ENCODE assay signal across 8 cellular contexts in the genomic region with DNA sequence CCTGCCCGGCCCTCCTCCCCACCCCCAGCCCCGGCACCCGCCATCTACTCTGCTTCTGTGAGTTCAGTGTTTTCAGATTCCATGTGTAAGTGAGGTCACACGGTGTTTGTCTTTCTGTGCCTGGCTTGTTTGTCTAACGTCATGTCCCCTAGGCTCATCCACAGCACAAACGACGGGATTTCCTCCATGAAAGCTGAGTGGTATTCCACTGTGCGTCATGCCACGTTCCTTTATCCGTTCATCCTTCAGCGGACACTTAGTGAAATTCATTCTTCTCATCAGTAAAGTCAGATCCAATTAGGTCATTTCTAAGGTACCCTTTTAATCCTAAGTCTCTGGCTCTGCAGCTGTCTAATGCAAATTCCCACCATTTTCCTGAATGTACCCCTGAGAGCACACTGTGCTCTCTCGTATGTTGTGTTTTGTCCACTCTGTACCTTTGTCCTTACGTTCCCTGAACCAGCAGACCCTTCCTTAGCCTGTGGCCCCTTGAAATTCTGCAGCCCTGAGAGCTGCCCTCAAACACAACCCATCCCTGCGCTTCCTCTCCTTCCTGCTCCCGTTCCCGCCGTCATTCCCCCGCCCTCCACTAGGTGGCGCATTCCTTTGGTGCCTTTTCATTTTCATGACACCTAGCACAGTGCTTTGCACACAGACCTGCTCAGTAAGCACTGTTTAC. TPM values are rescaled to one million over a fixed set of nuclear protein-coding genes. Genes with fewer than 3 reads are reported as not detected.
DNase-seq lines count a peak whose midpoint lies in the region; ATAC-seq, FAIRE-seq and TF ChIP-seq lines count a peak whose summit lies in the region.

No MANE protein-coding gene starts in this region.

- peak; percentile 45 for ATAC-seq in GM18498 (IDR thresholded peaks at IDR 0.05; ENCODE audit: unreplicated experiment)
- ATAC-seq in GM18858 (IDR thresholded peaks at IDR 0.05; ENCODE audit: unreplicated experiment): no peak

- H2AFZ ChIP-seq in MM.1S (ENCODE audit: low read length) (no peak overlapping the region), keratinocyte (ENCODE audit: control insufficient read depth, low read length) (no peak overlapping the region)

- H3F3A ChIP-seq in MM.1S (ENCODE audit: insufficient read depth, low read length): peaks cover 18% of the 10 kb centered on the region; the same call in 1 of the 2 replicates

- no peaks in the 10 kb centered on the region for H3K9me2 ChIP-seq in MM.1S (replicated peaks; ENCODE audit: insufficient read depth, low read length)

- H3K36me3 ChIP-seq in MM.1S (replicated peaks; ENCODE audit: insufficient read depth, low read length) (no peaks in the 10 kb centered on the region), brain microvascular endothelial cell (replicated peaks) (peaks cover 44% of the 10 kb centered on the region), keratinocyte (ENCODE audit: control insufficient read depth in 2 of 2, extremely low read depth in 1 of 2, insufficient read depth in 2 of 2, low read length in 2 of 2) (peaks cover 31 to 40% of the 10 kb centered on the region in 2 experiments)

- no peak for FAIRE-seq in keratinocyte (lab: Jason Lieb, UNC)

- H3K27ac ChIP-seq in MM.1S (ENCODE audit: low read length) (no peak overlapping the region), VCaP (no peak overlapping the region), brain microvascular endothelial cell (no peak overlapping the region), keratinocyte (ENCODE audit: control insufficient read depth, insufficient read depth, low read length) (no peak overlapping the region)

- H3K4me1 ChIP-seq in MM.1S (ENCODE audit: low read length) (peaks cover 16% of the 10 kb centered on the region), keratinocyte (ENCODE audit: control insufficient read depth, extremely low read depth, insufficient read depth, low read length) (no peaks in the 10 kb centered on the region)

- in situ Hi-C loops in ACHN (cut with HindIII; ENCODE audit: low pct_ligation_motif_present, low pct_unique_long_range_greater_than_20kb, low sequenced_read_pairs) (no loop called here), brain microvascular endothelial cell (cut with HindIII; ENCODE audit: low pct_ligation_motif_present, low sequenced_read_pairs) (no loop called here)

- H3K27me3 ChIP-seq in MM.1S (replicated peaks; ENCODE audit: insufficient read depth, low read length) (no peaks in the 10 kb centered on the region), brain microvascular endothelial cell (replicated peaks) (no peaks in the 10 kb centered on the region), keratinocyte (ENCODE audit: control insufficient read depth, extremely low read depth, insufficient read depth, low read length) (no peaks in the 10 kb centered on the region)

- no peaks in the 10 kb centered on the region for H3K79me2 ChIP-seq in MM.1S (ENCODE audit: low read length)
- H3K79me2 ChIP-seq in keratinocyte (ENCODE audit: control insufficient read depth, insufficient read depth, low read length): peaks cover 3% of the 10 kb centered on the region

- TF ChIP-seq CTCF in MM.1S (IDR thresholded peaks at IDR 0.05; ENCODE audit: low read length) (peak; percentile 98), VCaP (conservative IDR thresholded peaks at IDR 0.05) (peak; percentile 96), brain microvascular endothelial cell (IDR thresholded peaks at IDR 0.05; ENCODE audit: low read depth, low read length, missing control alignments) (peak; percentile 99), keratinocyte (optimal IDR thresholded peaks at IDR 0.05 in 1 of 3, IDR thresholded peaks at IDR 0.05 in 1 of 3, conservative IDR thresholded peaks at IDR 0.05 in 1 of 3; ENCODE audit: extremely low read depth in 1 of 3, insufficient read depth in 2 of 3, low read length in 3 of 3) (peak; percentile 93 to 100 (median 97))

- no peak overlapping the region for H3K9ac ChIP-seq in MM.1S (ENCODE audit: low read length)
- H3K9ac ChIP-seq in keratinocyte (ENCODE audit: control insufficient read depth, extremely low read depth, insufficient read depth, low read length): no peak overlapping the region

- dilution Hi-C loops in keratinocyte (cut with MboI; ENCODE audit: extremely low pct_ligation_motif_present, low sequenced_read_pairs): no loop called here

- H3K4me2 ChIP-seq in MM.1S (ENCODE audit: low read depth, low read length) (no peak overlapping the region), keratinocyte (ENCODE audit: control insufficient read depth, extremely low read depth, insufficient read depth, low read depth, low read length) (no peak overlapping the region)

- no peaks in the 10 kb centered on the region for H3K9me3 ChIP-seq in MM.1S (replicated peaks; ENCODE audit: insufficient read depth, low read length)
- H3K9me3 ChIP-seq in keratinocyte (ENCODE audit: control insufficient read depth, low read depth, low read length): no peaks in the 10 kb centered on the region

- no peaks in the 10 kb centered on the region for H3K9me1 ChIP-seq in keratinocyte (ENCODE audit: control insufficient read depth, extremely low read depth, insufficient read depth, low read length)

- peak; percentile 60 for DNase-seq in ACHN
- DNase-seq in MM.1S: peak; percentile 59
- DNase-seq in brain microvascular endothelial cell: peak; percentile 49
- DNase-seq in keratinocyte (ENCODE audit: low read depth, low spot score): peak; percentile 33
- peak; percentile 53 to 73 for DNase-seq in stimulated activated CD4-positive, alpha-beta T cell treated with anti-CD3 and anti-CD28 coated beads, Interleukin-4, amount 100 ng/mL, for 4 hours

- H3K4me3 ChIP-seq in MM.1S (ENCODE audit: low read length) (no peak overlapping the region), brain microvascular endothelial cell (ENCODE audit: low read depth, low read length) (no peak overlapping the region), keratinocyte (ENCODE audit: control insufficient read depth in 2 of 3, extremely low read depth in 1 of 3, insufficient read depth in 2 of 3, low read depth in 1 of 3, low read length in 3 of 3) (no peak overlapping the region)

- no peaks in the 10 kb centered on the region for H4K20me1 ChIP-seq in MM.1S (ENCODE audit: insufficient read depth, low read length)
- no peaks in the 10 kb centered on the region for H4K20me1 ChIP-seq in keratinocyte (ENCODE audit: control insufficient read depth, extremely low read depth, insufficient read depth, low read length)

RNA-seq across cellular contexts. Expression of a gene that starts 44.1 kb away (rescaled TPM):
- polyA plus RNA-seq in keratinocyte: 41.4 to 53.6 TPM (median 44.2 TPM) in 3 replicates
- polyA plus RNA-seq in keratinocyte (2011; ENCODE audit: low read depth): 39.9 TPM
- 26.3 and 32.6 TPM in 2 replicates for polyA plus RNA-seq in keratinocyte (2011; cell fraction: cytosol; rRNA removed)
- polyA plus RNA-seq in keratinocyte (2011; cell fraction: nucleus; rRNA removed): 91.2 and 111 TPM in 2 replicates
- 49.9 and 63.4 TPM in 2 replicates for polyA plus RNA-seq in keratinocyte (2012; ENCODE audit: low replicate concordance)
- 67.3 to 144 TPM (median 95.0 TPM) in 3 replicates for polyA minus RNA-seq in keratinocyte
- polyA minus RNA-seq in keratinocyte (2011; cell fraction: cytosol; rRNA and poly(A)+ RNA removed): 48.0 TPM
- polyA minus RNA-seq in keratinocyte (2011; cell fraction: nucleus; rRNA and poly(A)+ RNA removed): 59.8 and 73.9 TPM in 2 replicates

RNA-seq across cellular contexts. Expression of a gene that starts 46.0 kb away (rescaled TPM):
- polyA plus RNA-seq in keratinocyte: 44.3 to 56.2 TPM (median 49.3 TPM) in 3 replicates
- 8.8 TPM for polyA plus RNA-seq in keratinocyte (2011; ENCODE audit: low read depth)
- 41.2 and 55.7 TPM in 2 replicates for polyA plus RNA-seq in keratinocyte (2011; cell fraction: cytosol; rRNA removed)
- 26.0 and 32.1 TPM in 2 replicates for polyA plus RNA-seq in keratinocyte (2011; cell fraction: nucleus; rRNA removed)
- 18.3 and 34.2 TPM in 2 replicates for polyA plus RNA-seq in keratinocyte (2012; ENCODE audit: low replicate concordance)
- 44.0 to 50.6 TPM (median 46.6 TPM) in 3 replicates for polyA minus RNA-seq in keratinocyte
- polyA minus RNA-seq in keratinocyte (2011; cell fraction: cytosol; rRNA and poly(A)+ RNA removed): 44.3 TPM
- 12.9 and 25.4 TPM in 2 replicates for polyA minus RNA-seq in keratinocyte (2011; cell fraction: nucleus; rRNA and poly(A)+ RNA removed)
